1 cellular context compared by ENCODE assay signal in the genomic region with DNA sequence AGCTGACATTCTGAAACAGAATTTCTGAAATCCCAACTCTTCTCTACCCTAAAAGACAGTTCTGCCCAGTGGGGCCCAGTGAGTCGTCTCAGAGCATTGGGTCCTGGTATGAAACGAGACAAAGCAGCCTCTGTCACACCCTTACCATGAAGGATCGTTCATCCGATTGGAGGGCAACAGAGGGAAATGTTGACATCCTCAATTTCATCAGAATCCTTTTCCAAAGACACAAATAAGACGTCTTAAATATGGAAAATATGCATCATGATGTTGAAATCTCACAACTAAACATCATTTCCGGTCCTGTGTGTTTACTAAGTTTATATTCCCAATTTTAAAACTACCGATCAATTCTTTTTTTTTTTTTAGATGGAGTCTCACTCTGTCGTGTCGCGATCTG.
TF ChIP-seq lines count a peak whose summit lies in the region.

No MANE protein-coding gene starts in this region.

TF ChIP-seq in GM23338, 12 proteins besides CTCF, POLR2A, EP300 and RAD21 (continued from another document):
- TF ChIP-seq, protein P1, sequence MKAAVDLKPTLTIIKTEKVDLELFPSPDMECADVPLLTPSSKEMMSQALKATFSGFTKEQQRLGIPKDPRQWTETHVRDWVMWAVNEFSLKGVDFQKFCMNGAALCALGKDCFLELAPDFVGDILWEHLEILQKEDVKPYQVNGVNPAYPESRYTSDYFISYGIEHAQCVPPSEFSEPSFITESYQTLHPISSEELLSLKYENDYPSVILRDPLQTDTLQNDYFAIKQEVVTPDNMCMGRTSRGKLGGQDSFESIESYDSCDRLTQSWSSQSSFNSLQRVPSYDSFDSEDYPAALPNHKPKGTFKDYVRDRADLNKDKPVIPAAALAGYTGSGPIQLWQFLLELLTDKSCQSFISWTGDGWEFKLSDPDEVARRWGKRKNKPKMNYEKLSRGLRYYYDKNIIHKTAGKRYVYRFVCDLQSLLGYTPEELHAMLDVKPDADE (IDR thresholded peaks at IDR 0.05): no peak
- no peak for TF ChIP-seq ZNF114 (CRISPR knock-in tag; IDR thresholded peaks at IDR 0.05)
